ENCODE assay signal across 8 cellular contexts in genomic region chr12:57771271-57771872, GRCh38. TPM values are rescaled to one million over a fixed set of nuclear protein-coding genes. Genes with fewer than 3 reads are reported as not detected.
A peak's percentile ranks its signal among the peaks of the same experiment; 100 is the strongest.
DNase-seq lines count a peak whose midpoint lies in the region; ATAC-seq, FAIRE-seq and TF ChIP-seq lines count a peak whose summit lies in the region.

No MANE protein-coding gene starts in this region.

- TSS peak; percentile 81 for BruUV-seq in GM12878 (replicated peaks; lab: Mats Ljungman, UMichigan)

- POLR2A ChIA-PET in GM12878 (lab: Charles Lee) = interaction anchor here (0.8 to 1.9 kb wide), 6 partner anchors 12 to 127 kb away, joined by 3 to 11 read pairs (median 4); partner anchors contain the start of gene TSFM

- H3K9ac ChIP-seq in GM12878 (ENCODE audit: control insufficient read depth, insufficient read depth, low read length) = peak overlapping the region; percentile 83
- H3K9ac ChIP-seq in iPS-18a (ENCODE audit: low read length) = peak overlapping the region; percentile 96
- peak overlapping the region; percentile 85 to 94 (median 92) for H3K9ac ChIP-seq in skeletal muscle tissue (ENCODE audit: low read depth in 1 of 3, low read length in 3 of 3)

- peaks cover 0 to 4% of the 10 kb centered on the region in 2 experiments; a peak in 2 of 4 replicates for H3K36me3 ChIP-seq in GM12878 (ENCODE audit: control insufficient read depth in 2 of 2, insufficient read depth in 2 of 2, low read length in 1 of 2)
- peaks cover 26% of the 10 kb centered on the region for H3K36me3 ChIP-seq in iPS-18a (ENCODE audit: control insufficient read depth, low read depth, low read length)
- H3K36me3 ChIP-seq in skeletal muscle tissue (ENCODE audit: control insufficient read depth in 3 of 3, insufficient read depth in 3 of 3, low read length in 3 of 3) = peaks cover 25 to 39% (median 27%) of the 10 kb centered on the region in 3 donors

- peak overlapping the region; percentile 99 for H3K4me2 ChIP-seq in GM12878 (ENCODE audit: control insufficient read depth, insufficient read depth)

- peak overlapping the region; percentile 82 for H3K27ac ChIP-seq in GM12878 (ENCODE audit: control insufficient read depth, insufficient read depth)
- peak overlapping the region; percentile 96 for H3K27ac ChIP-seq in iPS-18a (ENCODE audit: low read length)
- H3K27ac ChIP-seq in skeletal muscle tissue (ENCODE audit: low read depth, low read length) = peak overlapping the region; percentile 79

- CTCF ChIA-PET in GM12878 (lab: Yijun Ruan, JAX) = interaction anchor here (1.0 to 7.3 kb wide), 6 partner anchors 10 to 16 kb away, joined by 4 to 62 read pairs (median 7); partner anchors contain the start of genes MARCHF9 and TSFM

- in situ Hi-C loops in GM12878 (cut with MboI) = no loop called here

- TF ChIP-seq RAD21 in GM12878 (IDR thresholded peaks at IDR 0.05; ENCODE audit: insufficient read depth, low read depth, low read length) = no peak

- intact Hi-C loops in GM12878 (cut with micrococcal nuclease; ENCODE audit: unreplicated experiment) = no loop called here

- H3K4me1 ChIP-seq in GM12878 (ENCODE audit: control insufficient read depth, insufficient read depth, low read length) (peaks cover 5% of the 10 kb centered on the region), iPS-18a (ENCODE audit: control insufficient read depth, low read depth, low read length) (peaks cover 13% of the 10 kb centered on the region), skeletal muscle tissue (ENCODE audit: control insufficient read depth in 3 of 3, insufficient read depth in 3 of 3, low read length in 3 of 3) (peaks cover 26 to 37% (median 29%) of the 10 kb centered on the region in 3 donors)

- no peaks in the 10 kb centered on the region for H3K79me2 ChIP-seq in GM12878 (ENCODE audit: control insufficient read depth, insufficient read depth, low read length)

- RAD21 ChIA-PET in GM12878 (lab: Charles Lee; ENCODE audit: unreplicated experiment) = interaction anchor here (1.2 kb wide), 1 partner anchor 15 kb away, joined by 6 read pairs; no protein-coding TSS in a partner anchor

- no peaks in the 10 kb centered on the region for H3K9me3 ChIP-seq in GM12878 (replicated peaks; ENCODE audit: control insufficient read depth, insufficient read depth, low read length)
- H3K9me3 ChIP-seq in iPS-18a (ENCODE audit: control insufficient read depth, low read depth, low read length) = no peaks in the 10 kb centered on the region
- H3K9me3 ChIP-seq in skeletal muscle tissue (ENCODE audit: control insufficient read depth in 3 of 3, low read length in 3 of 3) = no peaks in the 10 kb centered on the region

- TF ChIP-seq EP300 in GM12878 (IDR thresholded peaks at IDR 0.05; ENCODE audit: borderline replicate concordance in 1 of 2, control insufficient read depth in 1 of 2, low read depth in 2 of 2, low read length in 2 of 2) = no peak

- peak; percentile 89 for FAIRE-seq in GM12878 (lab: Jason Lieb, UNC)

- WGBS in GM12878 (ENCODE audit: insufficient coverage, insufficient replicate concordance, low lambda C conversion rate, missing lambda C conversion rate) = under 1% methylated on average over 16 of the region's 16 CpGs

- no peaks in the 10 kb centered on the region for H4K20me1 ChIP-seq in GM12878 (ENCODE audit: control insufficient read depth, insufficient read depth)

- TF ChIP-seq POLR2A in GM12878 (IDR thresholded peaks at IDR 0.05; ENCODE audit: low read depth, low read length) = no peak

- ATAC-seq in GM18502 (IDR thresholded peaks at IDR 0.05; ENCODE audit: poor library complexity, unreplicated experiment) (peak; percentile 84), HG02852 (IDR thresholded peaks at IDR 0.05; ENCODE audit: unreplicated experiment) (peak; percentile 76), GM12878 (peak; percentile 83)

- H3K4me3 ChIP-seq in GM12878 = peak overlapping the region; percentile 90
- H3K4me3 ChIP-seq in iPS-18a (ENCODE audit: low read length) = peak overlapping the region; percentile 89
- H3K4me3 ChIP-seq in skeletal muscle tissue (ENCODE audit: low read length in 3 of 3) = peak overlapping the region; percentile 89 to 99 (median 98)

- H3K27me3 ChIP-seq in GM12878 (replicated peaks in 1 of 2; ENCODE audit: control insufficient read depth in 2 of 2, insufficient read depth in 2 of 2, low read length in 1 of 2) (peaks cover 0 to 1% of the 10 kb centered on the region in 2 experiments; a peak in 1 of 4 replicates), iPS-18a (ENCODE audit: control insufficient read depth, insufficient read depth, low read length) (peaks cover 23% of the 10 kb centered on the region), skeletal muscle tissue (ENCODE audit: control insufficient read depth in 3 of 3, insufficient read depth in 3 of 3, low read length in 3 of 3) (peaks cover 11 to 14% (median 11%) of the 10 kb centered on the region in 3 donors)

- TF ChIP-seq CTCF in GM12878 (IDR thresholded peaks at IDR 0.05 in 2 of 3, conservative IDR thresholded peaks at IDR 0.05 in 1 of 3; ENCODE audit: control insufficient read depth in 2 of 3, extremely low read depth in 1 of 3, insufficient read depth in 1 of 3, low read depth in 3 of 3, low read length in 3 of 3) = no peak

- SMC1A ChIA-PET in GM12878 (lab: Charles Lee; ENCODE audit: uncharacterized antibody, unreplicated experiment) = interaction anchor here (0.7 to 0.8 kb wide), 2 partner anchors 10 to 15 kb away, joined by 3 to 4 read pairs; no protein-coding TSS in a partner anchor

- H2AFZ ChIP-seq in GM12878 (ENCODE audit: control insufficient read depth, low read depth, low read length) = peak overlapping the region; percentile 90

- peak; percentile 88 for DNase-seq in NCI-H146 (lab: John Stamatoyannopoulos, UW)
- peak; percentile 73 for DNase-seq in T follicular helper cell (ENCODE audit: low read depth)
- peak; percentile 74 for DNase-seq in GM12878 (ENCODE audit: low read depth, low spot score)
- no peak for DNase-seq in C1 segment of cervical spinal cord (lab: John Stamatoyannopoulos, UW)

RNA-seq across cellular contexts. Expression of gene METTL1, which starts 0.5 kb away (rescaled TPM):
- 15.2 and 15.3 TPM in 2 replicates for total RNA-seq in GM12878 (2013; cell fraction: nucleolus; rRNA removed)
- 25.5 and 28.2 TPM in 2 replicates for total RNA-seq in GM12878 (2014; rRNA removed)
- 8.5 and 11.3 TPM in 2 replicates for total RNA-seq in GM12878 (2014; rRNA removed; fragmentation: Illumina TruSeq; extraction: Trizol)
- 29.7 and 32.7 TPM in 2 replicates for total RNA-seq in GM12878 (2021)
- polyA plus RNA-seq in GM12878 (2011; ENCODE audit: low read depth) = 12.2 TPM
- 19.4 and 31.4 TPM in 2 replicates for polyA plus RNA-seq in GM12878 (2011; rRNA removed)
- 30.7 and 32.1 TPM in 2 replicates for polyA plus RNA-seq in GM12878 (2011; cell fraction: cytosol; rRNA removed)
- 36.5 and 42.1 TPM in 2 replicates for polyA plus RNA-seq in GM12878 (2011; cell fraction: nucleus; rRNA removed)
- 19.6 and 25.1 TPM in 2 replicates for polyA plus RNA-seq in GM12878 (2012)
- 26.7 and 29.7 TPM in 2 replicates for polyA plus RNA-seq in GM12878 (2014; fragmentation: Illumina TruSeq; extraction: Trizol)
- polyA plus RNA-seq in GM12878 (2014; fragmentation: Nextera tagmentation; extraction: Ambion mirVana) = 10 to 100 TPM; 38.5 to 41.9 TPM
- polyA plus RNA-seq in GM12878 (2014; rRNA removed) = 28.6 and 33.0 TPM in 2 replicates
- 10 to 100 TPM; 40.1 to 44.3 TPM for polyA plus RNA-seq in GM12878 (2016; fragmentation: Nextera tagmentation; extraction: Ambion mirVana)
- polyA minus RNA-seq in GM12878 (2011; rRNA and poly(A)+ RNA removed) = 18.3 and 41.9 TPM in 2 replicates
- 12.8 and 18.4 TPM in 2 replicates for polyA minus RNA-seq in GM12878 (2011; cell fraction: cytosol; rRNA and poly(A)+ RNA removed)
- polyA minus RNA-seq in GM12878 (2011; cell fraction: nucleus; rRNA and poly(A)+ RNA removed) = 17.0 and 31.7 TPM in 2 replicates
- 5.7 TPM for total RNA-seq in skeletal muscle tissue

RNA-seq across cellular contexts. Expression of gene EEF1AKMT3, which starts 1.0 kb away (rescaled TPM):
- 8.7 and 11.1 TPM in 2 replicates for total RNA-seq in GM12878 (2013; cell fraction: nucleolus; rRNA removed)
- total RNA-seq in GM12878 (2014; rRNA removed) = 1.9 and 2.3 TPM in 2 replicates
- total RNA-seq in GM12878 (2014; rRNA removed; fragmentation: Illumina TruSeq; extraction: Trizol) = 2.8 and 2.9 TPM in 2 replicates
- 4.2 and 4.8 TPM in 2 replicates for total RNA-seq in GM12878 (2021)
- polyA plus RNA-seq in GM12878 (2011; ENCODE audit: low read depth) = 2.1 TPM
- 8.2 and 8.8 TPM in 2 replicates for polyA plus RNA-seq in GM12878 (2011; rRNA removed)
- polyA plus RNA-seq in GM12878 (2011; cell fraction: cytosol; rRNA removed) = 5.3 and 6.9 TPM in 2 replicates
- polyA plus RNA-seq in GM12878 (2011; cell fraction: nucleus; rRNA removed) = 4.8 and 5.7 TPM in 2 replicates
- 4.9 TPM in 2 replicates for polyA plus RNA-seq in GM12878 (2012)
- polyA plus RNA-seq in GM12878 (2014; fragmentation: Illumina TruSeq; extraction: Trizol) = 3.6 and 4.9 TPM in 2 replicates
- 1 to 10 TPM; 1.2 to 3.1 TPM for polyA plus RNA-seq in GM12878 (2014; fragmentation: Nextera tagmentation; extraction: Ambion mirVana)
- 3.6 and 4.2 TPM in 2 replicates for polyA plus RNA-seq in GM12878 (2014; rRNA removed)
- 1 to 10 TPM; 3.5 to 3.8 TPM for polyA plus RNA-seq in GM12878 (2016; fragmentation: Nextera tagmentation; extraction: Ambion mirVana)
- polyA minus RNA-seq in GM12878 (2011; rRNA and poly(A)+ RNA removed) = 5.3 and 5.4 TPM in 2 replicates
- 3.0 and 3.5 TPM in 2 replicates for polyA minus RNA-seq in GM12878 (2011; cell fraction: cytosol; rRNA and poly(A)+ RNA removed)
- polyA minus RNA-seq in GM12878 (2011; cell fraction: nucleus; rRNA and poly(A)+ RNA removed) = 1.7 and 2.4 TPM in 2 replicates
- 4.2 TPM for total RNA-seq in skeletal muscle tissue

RNA-seq across cellular contexts. Expression of gene CYP27B1, which starts 4.5 kb away (rescaled TPM):
- total RNA-seq in GM12878 (2013; cell fraction: nucleolus; rRNA removed) = 3.3 and 4.2 TPM in 2 replicates
- 0.79 and 0.87 TPM in 2 replicates for total RNA-seq in GM12878 (2014; rRNA removed)
- 0.41 and 0.72 TPM in 2 replicates for total RNA-seq in GM12878 (2014; rRNA removed; fragmentation: Illumina TruSeq; extraction: Trizol)
- total RNA-seq in GM12878 (2021) = 1.0 and 2.7 TPM in 2 replicates
- 0.47 TPM for polyA plus RNA-seq in GM12878 (2011; ENCODE audit: low read depth)
- 1.8 and 2.0 TPM in 2 replicates for polyA plus RNA-seq in GM12878 (2011; rRNA removed)
- 1.4 and 2.9 TPM in 2 replicates for polyA plus RNA-seq in GM12878 (2011; cell fraction: cytosol; rRNA removed)
- polyA plus RNA-seq in GM12878 (2011; cell fraction: nucleus; rRNA removed) = 18.3 and 22.8 TPM in 2 replicates
- polyA plus RNA-seq in GM12878 (2012) = 1.2 TPM in 2 replicates
- polyA plus RNA-seq in GM12878 (2014; fragmentation: Illumina TruSeq; extraction: Trizol) = 0.57 and 1.2 TPM in 2 replicates
- polyA plus RNA-seq in GM12878 (2014; fragmentation: Nextera tagmentation; extraction: Ambion mirVana) = under 1 TPM; 0.10 to 0.35 TPM
- polyA plus RNA-seq in GM12878 (2014; rRNA removed) = 1.8 and 1.9 TPM in 2 replicates
- 1 to 10 TPM in 1 of 2 experiments, under 1 TPM in 1; 0.95 to 1.3 TPM for polyA plus RNA-seq in GM12878 (2016; fragmentation: Nextera tagmentation; extraction: Ambion mirVana)
- polyA minus RNA-seq in GM12878 (2011; rRNA and poly(A)+ RNA removed) = 0.44 and 1.5 TPM in 2 replicates
- polyA minus RNA-seq in GM12878 (2011; cell fraction: cytosol; rRNA and poly(A)+ RNA removed) = 1.9 and 2.1 TPM in 2 replicates
- polyA minus RNA-seq in GM12878 (2011; cell fraction: nucleus; rRNA and poly(A)+ RNA removed) = 5.1 and 7.7 TPM in 2 replicates
- total RNA-seq in skeletal muscle tissue = under 0.01 TPM

RNA-seq across cellular contexts. Expression of gene TSFM, which starts 11.2 kb away (rescaled TPM):
- total RNA-seq in GM12878 (2013; cell fraction: nucleolus; rRNA removed) = 13.6 and 15.4 TPM in 2 replicates
- total RNA-seq in GM12878 (2014; rRNA removed) (35.2 and 36.7 TPM in 2 replicates), GM12878 (2014; rRNA removed; fragmentation: Illumina TruSeq; extraction: Trizol) (35.1 and 38.9 TPM in 2 replicates), GM12878 (2021) (47.0 and 51.6 TPM in 2 replicates), skeletal muscle tissue (17.2 TPM)
- polyA plus RNA-seq in GM12878 (2011; ENCODE audit: low read depth) = 14.3 TPM
- polyA plus RNA-seq in GM12878 (2011; rRNA removed) (36.8 and 40.8 TPM in 2 replicates), GM12878 (2014; fragmentation: Illumina TruSeq; extraction: Trizol) (44.2 and 45.7 TPM in 2 replicates), GM12878 (2014; fragmentation: Nextera tagmentation; extraction: Ambion mirVana) (100 to 1,000 TPM; 113 to 132 TPM), GM12878 (2014; rRNA removed) (43.0 and 46.7 TPM in 2 replicates), GM12878 (2016; fragmentation: Nextera tagmentation; extraction: Ambion mirVana) (10 to 100 TPM; 96.6 to 96.8 TPM)
- 27.3 and 32.5 TPM in 2 replicates for polyA plus RNA-seq in GM12878 (2011; cell fraction: cytosol; rRNA removed)
- polyA plus RNA-seq in GM12878 (2011; cell fraction: nucleus; rRNA removed) = 15.2 and 19.4 TPM in 2 replicates
- polyA plus RNA-seq in GM12878 (2012) = 28.8 and 29.7 TPM in 2 replicates
- polyA minus RNA-seq in GM12878 (2011; rRNA and poly(A)+ RNA removed) = 7.5 and 12.4 TPM in 2 replicates
- polyA minus RNA-seq in GM12878 (2011; cell fraction: cytosol; rRNA and poly(A)+ RNA removed) = 6.7 and 9.7 TPM in 2 replicates
- 4.4 and 8.9 TPM in 2 replicates for polyA minus RNA-seq in GM12878 (2011; cell fraction: nucleus; rRNA and poly(A)+ RNA removed)

RNA-seq across cellular contexts. Expression of gene MARCHF9, which starts 16.5 kb away (rescaled TPM):
- total RNA-seq in GM12878 (2013; cell fraction: nucleolus; rRNA removed) = 20.5 and 20.9 TPM in 2 replicates
- 15.6 and 17.6 TPM in 2 replicates for total RNA-seq in GM12878 (2014; rRNA removed)
- total RNA-seq in GM12878 (2014; rRNA removed; fragmentation: Illumina TruSeq; extraction: Trizol) = 10.3 and 10.4 TPM in 2 replicates
- 25.5 and 26.7 TPM in 2 replicates for total RNA-seq in GM12878 (2021)
- 7.7 TPM for polyA plus RNA-seq in GM12878 (2011; ENCODE audit: low read depth)
- polyA plus RNA-seq in GM12878 (2011; rRNA removed) = 11.1 and 16.6 TPM in 2 replicates
- 20.0 and 26.5 TPM in 2 replicates for polyA plus RNA-seq in GM12878 (2011; cell fraction: cytosol; rRNA removed)
- 36.0 and 36.4 TPM in 2 replicates for polyA plus RNA-seq in GM12878 (2011; cell fraction: nucleus; rRNA removed)
- polyA plus RNA-seq in GM12878 (2012) = 18.9 and 20.4 TPM in 2 replicates
- polyA plus RNA-seq in GM12878 (2014; fragmentation: Illumina TruSeq; extraction: Trizol) = 17.9 and 20.6 TPM in 2 replicates
- polyA plus RNA-seq in GM12878 (2014; fragmentation: Nextera tagmentation; extraction: Ambion mirVana) = 1 to 10 TPM; 2.4 to 5.1 TPM
- 29.3 and 32.3 TPM in 2 replicates for polyA plus RNA-seq in GM12878 (2014; rRNA removed)
- polyA plus RNA-seq in GM12878 (2016; fragmentation: Nextera tagmentation; extraction: Ambion mirVana) = 1 to 10 TPM; 3.3 to 4.0 TPM
- 17.7 and 24.6 TPM in 2 replicates for polyA minus RNA-seq in GM12878 (2011; rRNA and poly(A)+ RNA removed)
- 4.9 and 6.8 TPM in 2 replicates for polyA minus RNA-seq in GM12878 (2011; cell fraction: cytosol; rRNA and poly(A)+ RNA removed)
- polyA minus RNA-seq in GM12878 (2011; cell fraction: nucleus; rRNA and poly(A)+ RNA removed) = 7.3 and 12.1 TPM in 2 replicates
- total RNA-seq in skeletal muscle tissue = 4.7 TPM

Comparison
In these comparisons a context has a peak if more than half of its experiments do, and no peak if none do; other contexts are left out.
1. DNase-seq: peak in NCI-H146 (single experiment), T follicular helper cell (single experiment) and GM12878 (single experiment); none in C1 segment of cervical spinal cord (0 of 14).
2. Peak in every context shown above with its lines, with median percentiles within 50 percentile points of each other: ATAC-seq, H3K27ac ChIP-seq, H3K4me3 ChIP-seq and H3K9ac ChIP-seq.